In genomic region chr6:149342525-149342924, GRCh38 we compare ENCODE assay signal across 10 cellular contexts. TPM values are rescaled to one million over a fixed set of nuclear protein-coding genes. Genes with fewer than 3 reads are reported as not detected.
DNase-seq lines count a peak whose midpoint lies in the region; ATAC-seq and FAIRE-seq lines count a peak whose summit lies in the region.
"Had no signal": no experiment of that assay in that cellular context is flagged by ENCODE, and none has a peak within 500 bp of the region (broad histone marks: within the 10 kb centered on the region; RNA-seq: fewer than 3 reads in every experiment).

No MANE protein-coding gene starts in this region.

- intact Hi-C loops in Right ventricle myocardium inferior (cut with DNase I) = no loop called here

- FAIRE-seq in islet of Langerhans (lab: Jason Lieb, UNC) = peak; percentile 30
- FAIRE-seq: kidney had no signal

- DNase-seq in mesenteric fat pad (ENCODE audit: low spot score) = no peak
- DNase-seq in Right ventricle myocardium inferior (ENCODE audit: missing footprints) = no peak
- no peak for DNase-seq in DMS79 (lab: John Stamatoyannopoulos, UW)
- DNase-seq: activated CD4-positive, alpha-beta T cell treated with anti-CD3 and anti-CD28 coated beads, Interleukin-2, amount 50 U/mL, for 48 hours; kidney; NCI-H1417 had no signal

- ATAC-seq in GM18517 (IDR thresholded peaks at IDR 0.05; ENCODE audit: unreplicated experiment) = peak; percentile 74
- ATAC-seq in GM21447 (IDR thresholded peaks at IDR 0.05; ENCODE audit: unreplicated experiment) = peak; percentile 79
- ATAC-seq in HG03460 (IDR thresholded peaks at IDR 0.05; ENCODE audit: unreplicated experiment) = peak; percentile 73
- no peak for ATAC-seq in Right ventricle myocardium inferior

RNA-seq across cellular contexts. Expression of gene TAB2, which starts 25.0 kb away (rescaled TPM):
- total RNA-seq in mesenteric fat pad (58.3 TPM), Right ventricle myocardium inferior (57.4 TPM)

RNA-seq across cellular contexts. Expression of gene SUMO4, which starts 57.5 kb away (rescaled TPM):
- total RNA-seq in mesenteric fat pad = 1.2 TPM
- total RNA-seq in Right ventricle myocardium inferior = not detected
